1 cellular context compared by ENCODE assay signal in the genomic region with DNA sequence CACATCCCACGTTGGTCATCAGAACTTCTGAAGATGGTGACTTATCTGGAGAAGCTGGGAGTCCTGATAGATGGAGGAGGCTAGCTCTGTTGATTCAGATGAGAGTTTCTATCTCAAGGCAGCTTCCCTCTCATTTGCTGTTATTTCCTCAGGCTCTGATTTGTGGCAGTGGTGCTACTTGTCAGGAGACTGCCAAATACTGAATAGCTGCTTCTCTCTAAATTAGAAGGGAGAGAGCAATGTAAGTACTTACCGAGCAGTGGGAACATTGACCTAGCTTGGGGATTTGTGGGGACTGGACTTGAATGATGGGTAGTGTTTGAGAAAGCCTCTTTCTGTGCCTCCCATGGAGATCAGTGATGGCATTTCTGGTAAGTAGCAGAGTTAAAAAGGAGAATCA.
TF ChIP-seq lines count a peak whose summit lies in the region.

A gene with protein sequence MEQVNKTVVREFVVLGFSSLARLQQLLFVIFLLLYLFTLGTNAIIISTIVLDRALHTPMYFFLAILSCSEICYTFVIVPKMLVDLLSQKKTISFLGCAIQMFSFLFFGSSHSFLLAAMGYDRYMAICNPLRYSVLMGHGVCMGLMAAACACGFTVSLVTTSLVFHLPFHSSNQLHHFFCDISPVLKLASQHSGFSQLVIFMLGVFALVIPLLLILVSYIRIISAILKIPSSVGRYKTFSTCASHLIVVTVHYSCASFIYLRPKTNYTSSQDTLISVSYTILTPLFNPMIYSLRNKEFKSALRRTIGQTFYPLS (plus strand): TSS at position 301 of the 400 bp plus-strand sequence. CDS start 3,728 bp downstream, outside the sequence.

TF ChIP-seq in H1, 55 proteins besides CTCF, POLR2A, EP300 and RAD21:
- no peak for TF ChIP-seq SIX5 (IDR thresholded peaks at IDR 0.05; ENCODE audit: low read depth, low read length)
- TF ChIP-seq POLR2AphosphoS5 (IDR thresholded peaks at IDR 0.05; ENCODE audit: low read depth, low read length), result no peak
- no peak for TF ChIP-seq TAF1 (IDR thresholded peaks at IDR 0.05; ENCODE audit: low read depth, low read length)
